8 cellular contexts compared by ENCODE assay signal in genomic region chr3:46098319-46098761, GRCh38.
A peak's percentile ranks its signal among the peaks of the same experiment; 100 is the strongest.
DNase-seq lines count a peak whose midpoint lies in the region; ATAC-seq and TF ChIP-seq lines count a peak whose summit lies in the region.

No MANE protein-coding gene starts in this region.

- BruUV-seq in Caco-2 (replicated peaks; lab: Mats Ljungman, UMichigan): no TSS peak

- H3K4me3 Mint-ChIP-seq in Caco-2 (ENCODE audit: unreplicated experiment): no peak overlapping the region

- H3K4me1 Mint-ChIP-seq in Caco-2 (ENCODE audit: low read depth, unreplicated experiment): peaks cover 4% of the 10 kb centered on the region

- no peaks in the 10 kb centered on the region for H3K27me3 Mint-ChIP-seq in Caco-2 (ENCODE audit: insufficient read depth, unreplicated experiment)

- H3K4me1 ChIP-seq in Caco-2: no peaks in the 10 kb centered on the region

- H3K9me3 ChIP-seq in Caco-2: no peaks in the 10 kb centered on the region

- no peaks in the 10 kb centered on the region for H3K36me3 Mint-ChIP-seq in Caco-2 (ENCODE audit: insufficient read depth, unreplicated experiment)

- no peak overlapping the region for H3K4me3 ChIP-seq in Caco-2 (ENCODE audit: low read depth, low read length)

- intact Hi-C loops in sciatic nerve (cut with DNase I) (no loop called here), Caco-2 (cut with micrococcal nuclease; ENCODE audit: unreplicated experiment) (no loop called here)

- in situ Hi-C loops in GM13977 (cut with MboI; ENCODE audit: low pct_unique_long_range_greater_than_20kb, low sequenced_read_pairs, unreplicated experiment): no loop called here

- peaks cover 19% of the 10 kb centered on the region for H3K9me3 Mint-ChIP-seq in Caco-2 (ENCODE audit: unreplicated experiment)

- CTCF ChIA-PET in Caco-2 (lab: Charles Lee): no interaction called here

- POLR2A ChIA-PET in Caco-2 (lab: Charles Lee): no interaction called here

- TF ChIP-seq CTCF in GM13977 (IDR thresholded peaks at IDR 0.05; ENCODE audit: extremely low read depth, insufficient read depth, missing control alignments) (no peak), Caco-2 (IDR thresholded peaks at IDR 0.05; ENCODE audit: insufficient read depth in 1 of 2, low read depth in 1 of 2, low read length in 1 of 2, severe bottlenecking in 1 of 2, unreplicated experiment in 1 of 2) (no peak)

- TF ChIP-seq POLR2A in Raji (IDR thresholded peaks at IDR 0.05; ENCODE audit: insufficient read depth, low read depth, low read length): 0 out of 2 replicates have a peak, but pooled peaks have one; percentile 25

- H3K36me3 ChIP-seq in Caco-2 (ENCODE audit: control insufficient read depth, insufficient read depth, low read length): no peaks in the 10 kb centered on the region

- DNase-seq in GM13977 (ENCODE audit: low spot score): peak; percentile 44
- peak; percentile 51 for DNase-seq in central memory CD4-positive, alpha-beta T cell
- peak; percentile 70 for DNase-seq in sciatic nerve (ENCODE audit: low spot score)
- DNase-seq in SK-N-DZ (ENCODE audit: low spot score): no peak
- no peak for DNase-seq in Caco-2

- H3K27me3 ChIP-seq in Caco-2 (replicated peaks; ENCODE audit: control insufficient read depth, insufficient read depth, low read length): no peaks in the 10 kb centered on the region

- H3K27ac Mint-ChIP-seq in Caco-2 (ENCODE audit: unreplicated experiment): no peak overlapping the region

- peak; percentile 47 for ATAC-seq in HG02763 (IDR thresholded peaks at IDR 0.05; ENCODE audit: unreplicated experiment)
- peak; percentile 87 for ATAC-seq in sciatic nerve
- no peak for ATAC-seq in GM18909 (IDR thresholded peaks at IDR 0.05; ENCODE audit: poor library complexity, unreplicated experiment)

Comparison
In these comparisons a context has a peak if more than half of its experiments do, and no peak if none do; other contexts are left out.
1. DNase-seq: peak in GM13977 (single experiment), central memory CD4-positive, alpha-beta T cell (single experiment) and sciatic nerve (single experiment); none in SK-N-DZ (single experiment) and Caco-2 (0 of 2).